9 cellular contexts compared by ENCODE assay signal in the genomic region with DNA sequence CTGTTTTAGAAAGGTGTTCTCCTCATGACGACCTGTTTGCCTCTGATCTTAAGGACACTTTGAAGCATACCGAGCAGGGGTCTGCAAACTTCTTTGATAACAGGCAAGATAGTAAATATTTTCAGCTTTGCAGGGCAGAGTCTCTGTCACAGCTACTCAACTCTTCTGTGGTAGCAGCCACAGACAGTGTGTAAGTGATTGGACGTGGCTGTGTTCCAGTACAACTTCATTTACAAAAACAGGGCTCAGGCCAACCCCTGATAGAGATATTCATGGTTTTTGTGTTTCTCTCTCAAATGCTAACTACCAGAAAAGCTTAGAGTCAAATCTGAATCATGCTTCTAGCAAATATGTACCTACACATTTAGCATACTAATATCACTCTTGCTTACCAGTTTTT. TPM values are rescaled to one million over a fixed set of nuclear protein-coding genes. Genes with fewer than 3 reads are reported as not detected.
DNase-seq lines count a peak whose midpoint lies in the region; ATAC-seq lines count a peak whose summit lies in the region.
"Had no signal": no experiment of that assay in that cellular context is flagged by ENCODE, and none has a peak within 500 bp of the region (broad histone marks: within the 10 kb centered on the region; RNA-seq: fewer than 3 reads in every experiment).

No MANE protein-coding gene starts in this region.

- H3K27ac ChIP-seq in mesenchymal stem cell (ENCODE audit: low read length, poor library complexity, severe bottlenecking) (peak overlapping the region; percentile 100), aorta (ENCODE audit: low read depth in 1 of 2, low read length in 2 of 2) (peak overlapping the region in 1 of 2 donors; percentile 75)

- H2BK12ac ChIP-seq in mesenchymal stem cell (ENCODE audit: low read length in 2 of 2): no peak overlapping the region

- peak in 1 of 2 donors; percentile 42 for DNase-seq in activated naive CD4-positive, alpha-beta T cell treated with anti-CD3 and anti-CD28 coated beads, Interleukin-2, amount 50 U/mL, for 72 hours (ENCODE audit: low spot score in 2 of 2)
- no peak for DNase-seq in mesenchymal stem cell
- no peak for DNase-seq in aorta
- DNase-seq in NCI-H2107 treated with DMSO at 0.1 percent for 48 hours (lab: John Stamatoyannopoulos, UW; ENCODE audit: unreplicated experiment): no peak
- no peak for DNase-seq in NCI-H146 (lab: John Stamatoyannopoulos, UW)
- no peak for DNase-seq in NCI-H226
- DNase-seq: pancreas had no signal

- H2BK120ac ChIP-seq in mesenchymal stem cell (ENCODE audit: low read depth, low read length): no peak overlapping the region

- ATAC-seq in GM19397 (IDR thresholded peaks at IDR 0.05; ENCODE audit: unreplicated experiment) (peak; percentile 29), HG03108 (IDR thresholded peaks at IDR 0.05; ENCODE audit: unreplicated experiment) (peak; percentile 29), aorta (ENCODE audit: low FRiP score) (no peak)
- ATAC-seq in activated naive CD4-positive, alpha-beta T cell treated with anti-CD3 and anti-CD28 coated beads, Interleukin-2, amount 50 U/mL, for 72 hours: peak; percentile 49 to 62

- intact Hi-C loops in aorta (cut with DNase I): no loop called here

- H3K4me1 ChIP-seq in mesenchymal stem cell (ENCODE audit: control insufficient read depth, insufficient read depth, low read depth, low read length): peaks cover 18% of the 10 kb centered on the region
- peaks cover 20% of the 10 kb centered on the region in 2 donors for H3K4me1 ChIP-seq in aorta (ENCODE audit: control insufficient read depth in 1 of 2, insufficient read depth in 2 of 2, low read length in 2 of 2)

- H2BK15ac ChIP-seq in mesenchymal stem cell (ENCODE audit: low read depth, poor library complexity, severe bottlenecking): no peak overlapping the region

- H3K23ac ChIP-seq in mesenchymal stem cell (ENCODE audit: low read length in 2 of 2): no peak overlapping the region

- H2BK5ac ChIP-seq in mesenchymal stem cell (ENCODE audit: low read depth, low read length, poor library complexity, severe bottlenecking): no peak overlapping the region

- no peak overlapping the region for H2AK5ac ChIP-seq in mesenchymal stem cell (ENCODE audit: low read length, severe bottlenecking)

- H3K9me3 Mint-ChIP-seq in activated naive CD4-positive, alpha-beta T cell treated with anti-CD3 and anti-CD28 coated beads, Interleukin-2, amount 50 U/mL, for 72 hours: peaks cover 0 to 3% of the 10 kb centered on the region in 2 donors

- H3K36me3 ChIP-seq in mesenchymal stem cell (ENCODE audit: control insufficient read depth in 1 of 2, insufficient read depth in 2 of 2, low read depth in 1 of 2, low read length in 2 of 2) (peaks cover 12 to 88% of the 10 kb centered on the region in 2 experiments), aorta (ENCODE audit: control insufficient read depth in 1 of 2, insufficient read depth in 2 of 2, low read length in 1 of 2) (peaks cover 4 to 10% of the 10 kb centered on the region in 2 donors)

- peak overlapping the region in 1 of 2 experiments; percentile 48 for H3K4me3 ChIP-seq in mesenchymal stem cell (ENCODE audit: insufficient read depth in 1 of 2, low read depth in 1 of 2, low read length in 2 of 2)
- H3K4me3 ChIP-seq in aorta (ENCODE audit: low read length in 2 of 2): no peak overlapping the region
- H3K4me3 ChIP-seq: pancreas had no signal

- H3K9me3 ChIP-seq in mesenchymal stem cell (ENCODE audit: control insufficient read depth, low read length): no peaks in the 10 kb centered on the region
- H3K9me3 ChIP-seq in aorta (ENCODE audit: control insufficient read depth, low read length): no peaks in the 10 kb centered on the region
- H3K9me3 ChIP-seq: pancreas had no signal

- no peak overlapping the region for H4K8ac ChIP-seq in mesenchymal stem cell (ENCODE audit: low read length)

- H2AFZ ChIP-seq in mesenchymal stem cell (ENCODE audit: low read depth, low read length): no peak overlapping the region

- 65% methylated on average over 3 of the region's 3 CpGs for WGBS in mesenchymal stem cell
- 16 to 20% methylated on average over 3 of the region's 3 CpGs for WGBS in aorta, 2 donors

- no peak overlapping the region for H3K4ac ChIP-seq in mesenchymal stem cell (ENCODE audit: low read depth in 1 of 2, low read length in 2 of 2)

- no peak overlapping the region for H4K91ac ChIP-seq in mesenchymal stem cell (ENCODE audit: low read length)

- H3K14ac ChIP-seq in mesenchymal stem cell (ENCODE audit: low read length in 2 of 2): no peak overlapping the region

- H3K27ac Mint-ChIP-seq in activated naive CD4-positive, alpha-beta T cell treated with anti-CD3 and anti-CD28 coated beads, Interleukin-2, amount 50 U/mL, for 72 hours: peak overlapping the region; percentile 89 to 97

- H3K79me1 ChIP-seq in mesenchymal stem cell (replicated peaks; ENCODE audit: low read length, poor library complexity, severe bottlenecking): peaks cover 11% of the 10 kb centered on the region

- H3K18ac ChIP-seq in mesenchymal stem cell (ENCODE audit: low read depth in 1 of 2, low read length in 2 of 2): no peak overlapping the region

- H3K27me3 ChIP-seq in mesenchymal stem cell (ENCODE audit: control insufficient read depth in 1 of 2, insufficient read depth in 1 of 2, low read length in 2 of 2): no peaks in the 10 kb centered on the region
- no peaks in the 10 kb centered on the region for H3K27me3 ChIP-seq in aorta (ENCODE audit: control insufficient read depth in 1 of 2, insufficient read depth in 2 of 2, low read length in 1 of 2)
- H3K27me3 ChIP-seq: pancreas had no signal

- no peak overlapping the region for H3K4me2 ChIP-seq in mesenchymal stem cell (ENCODE audit: low read length, poor library complexity, severe bottlenecking)

- peaks cover 52 to 73% of the 10 kb centered on the region in 2 donors for H3K36me3 Mint-ChIP-seq in activated naive CD4-positive, alpha-beta T cell treated with anti-CD3 and anti-CD28 coated beads, Interleukin-2, amount 50 U/mL, for 72 hours

- H3K9ac ChIP-seq in mesenchymal stem cell (ENCODE audit: low read length): peak overlapping the region; percentile 76

RNA-seq across cellular contexts. Expression of a gene that starts 51.5 kb away (rescaled TPM):
- 10 to 100 TPM; 45.0 to 74.1 TPM for total RNA-seq in activated naive CD4-positive, alpha-beta T cell treated with anti-CD3 and anti-CD28 coated beads, Interleukin-2, amount 50 U/mL, for 72 hours
- polyA plus RNA-seq in mesenchymal stem cell (2013, experiment 1 of 2): 195 TPM
- polyA plus RNA-seq in mesenchymal stem cell (2013, experiment 2 of 2): 202 TPM
- total RNA-seq in aorta: 100 to 1,000 TPM; 279 to 303 TPM
- 100 to 1,000 TPM in 1 of 2 donors, 10 to 100 TPM in 1; 57.3 to 153 TPM for polyA plus RNA-seq in aorta
